ENCODE assay signal across 8 cellular contexts in the genomic region with DNA sequence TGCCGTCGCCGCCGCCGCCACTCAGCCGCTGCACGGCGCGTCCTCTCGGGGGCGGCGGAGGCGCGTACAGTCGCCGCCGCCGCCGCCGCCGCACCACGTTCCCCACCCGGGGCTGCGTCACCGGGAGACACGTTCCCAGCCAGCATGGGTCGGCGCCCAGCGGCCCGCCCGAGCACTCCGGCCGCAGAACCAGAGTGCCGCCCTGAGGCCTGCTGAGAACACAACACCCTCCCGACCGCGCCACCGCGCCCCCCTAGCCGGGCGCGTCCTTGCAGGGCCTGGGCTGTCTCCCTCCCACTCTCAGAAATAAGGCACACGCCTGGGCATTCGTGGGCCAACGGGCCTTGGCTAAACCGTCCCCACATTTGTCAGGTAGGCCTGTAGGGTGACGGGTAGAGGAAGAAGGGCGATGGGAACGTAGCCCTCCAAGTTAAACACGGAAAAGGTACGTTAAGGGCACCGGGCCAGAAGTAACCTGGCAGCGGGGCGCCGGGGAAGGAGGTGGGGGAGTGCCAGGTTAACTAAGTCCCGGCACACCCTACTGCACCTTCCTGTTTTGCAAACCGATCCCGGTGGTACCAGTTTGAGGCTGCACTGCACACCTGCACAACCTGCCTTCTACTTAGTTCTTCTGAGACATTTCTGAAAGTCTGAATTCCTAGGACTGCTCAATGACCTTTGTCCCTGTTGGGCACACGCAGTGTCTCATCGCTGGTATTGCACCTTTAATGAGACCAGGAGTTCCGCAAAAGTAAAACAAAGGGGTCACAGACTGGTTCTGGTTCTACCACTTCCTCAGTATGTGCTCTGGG. TPM values are rescaled to one million over a fixed set of nuclear protein-coding genes. Genes with fewer than 3 reads are reported as not detected.
DNase-seq lines count a peak whose midpoint lies in the region; FAIRE-seq and TF ChIP-seq lines count a peak whose summit lies in the region.

MAP4K5 (minus strand) TSS at position 68 of the 812 bp plus-strand sequence. CDS start 520 bp downstream, outside the sequence.

- H3K27ac ChIP-seq in stomach: peak within 1 kb of the TSS; percentile 95 to 99 (median 97)

- H2AFZ ChIP-seq in Loucy (ENCODE audit: low read length): peak within 1 kb of the TSS; percentile 99

- peak; percentile 90 for DNase-seq in H7
- DNase-seq in SHP77 (lab: John Stamatoyannopoulos, UW): peak; percentile 87 to 93
- DNase-seq in activated gamma-delta T cell (lab: John Stamatoyannopoulos, UW): peak; percentile 86
- DNase-seq in fibroblast of villous mesenchyme (ENCODE audit: low read depth): peak; percentile 91
- DNase-seq in neural crest cell (ENCODE audit: low read depth, low spot score): peak; percentile 89
- DNase-seq in stomach: peak; percentile 93

- WGBS in stomach, 5 donors: 0 to 3% (median 1%) methylated on average over 7 to 61 of the region's 61 CpGs

- no peaks in the 10 kb centered on the region for H3F3A ChIP-seq in Loucy (ENCODE audit: low read depth)

- peak within 1 kb of the TSS; percentile 93 for H3K9ac ChIP-seq in Loucy (ENCODE audit: low read depth, low read length, poor library complexity, severe bottlenecking)

- H3K9me2 ChIP-seq in Loucy (replicated peaks; ENCODE audit: low read depth, low read length): no peaks in the 10 kb centered on the region

- no peaks in the 10 kb centered on the region for H3K27me3 Mint-ChIP-seq in neural crest cell (ENCODE audit: low read depth)

- H3K4me3 Mint-ChIP-seq in neural crest cell: peak within 1 kb of the TSS; percentile 95

- peaks cover 50% of the 10 kb centered on the region for H3K4me1 Mint-ChIP-seq in neural crest cell

- TF ChIP-seq CTCF in Loucy (conservative IDR thresholded peaks at IDR 0.05; ENCODE audit: low read length): peak; percentile 82
- peak; percentile 91 for TF ChIP-seq CTCF in fibroblast of villous mesenchyme (IDR thresholded peaks at IDR 0.05; ENCODE audit: insufficient read depth, low read depth, low read length)
- peak; percentile 88 for TF ChIP-seq CTCF in neural crest cell (conservative IDR thresholded peaks at IDR 0.05)
- peak in 5 of 7 experiments; percentile 82 to 97 (median 91) for TF ChIP-seq CTCF in stomach (IDR thresholded peaks at IDR 0.05)

- intact Hi-C loops in stomach (cut with DNase I; ENCODE audit: low total_unique reads): loop anchor here (5.0 kb wide), 1 partner anchor 220 kb away; the partner anchor contains the start of genes DMAC2L and L2HGDH

- H4K20me1 ChIP-seq in Loucy (ENCODE audit: insufficient read depth, low read length, poor library complexity, severe bottlenecking): peaks cover 41% of the 10 kb centered on the region

- peak; percentile 3 for FAIRE-seq in G401.6 (lab: Jason Lieb, UNC)

- peaks cover 3% of the 10 kb centered on the region for H3K36me3 Mint-ChIP-seq in neural crest cell (ENCODE audit: low read depth)

- peaks cover 45% of the 10 kb centered on the region for H3K79me2 ChIP-seq in Loucy (ENCODE audit: insufficient read depth, low read length)

- H3K9me3 ChIP-seq in Loucy (ENCODE audit: insufficient read depth, low read depth, low read length) (no peaks in the 10 kb centered on the region), stomach (no peaks in the 10 kb centered on the region)

- no peaks in the 10 kb centered on the region for H3K36me3 ChIP-seq in H7 (replicated peaks; ENCODE audit: control insufficient read depth, insufficient read depth, low read length)
- no peaks in the 10 kb centered on the region for H3K36me3 ChIP-seq in Loucy (ENCODE audit: insufficient read depth, low read length)
- H3K36me3 ChIP-seq in stomach: no peaks in the 10 kb centered on the region

- H3K4me3 ChIP-seq in H7 (ENCODE audit: insufficient read depth, low read depth, low read length) (peak within 1 kb of the TSS; percentile 82), Loucy (ENCODE audit: low read length, poor library complexity, severe bottlenecking) (peak within 1 kb of the TSS; percentile 83), fibroblast of villous mesenchyme (ENCODE audit: low read depth, low read length) (peak within 1 kb of the TSS; percentile 84), stomach (peak within 1 kb of the TSS; percentile 78 to 89 (median 84))

- H3K27ac Mint-ChIP-seq in neural crest cell (ENCODE audit: unreplicated experiment): peak within 1 kb of the TSS; percentile 98

- peak within 1 kb of the TSS; percentile 99 for H3K4me2 ChIP-seq in Loucy (ENCODE audit: low read depth, low read length, poor library complexity, severe bottlenecking)

- H3K4me1 ChIP-seq in Loucy (ENCODE audit: insufficient read depth, low read length, poor library complexity, severe bottlenecking) (peaks cover 45% of the 10 kb centered on the region), stomach (peaks cover 15 to 50% (median 35%) of the 10 kb centered on the region in 4 donors)

- peaks cover 4% of the 10 kb centered on the region for H3K9me3 Mint-ChIP-seq in neural crest cell

- no peak for TF ChIP-seq POLR2A in stomach (IDR thresholded peaks at IDR 0.05)

- TF ChIP-seq EP300 in stomach (IDR thresholded peaks at IDR 0.05): no peak

- H3K27me3 ChIP-seq in H7 (ENCODE audit: control insufficient read depth, insufficient read depth, low read length) (no peaks in the 10 kb centered on the region), Loucy (ENCODE audit: insufficient read depth, low read length, poor library complexity, severe bottlenecking) (no peaks in the 10 kb centered on the region), stomach (no peaks in the 10 kb centered on the region)

RNA-seq across cellular contexts. Expression of gene MAP4K5, which starts in this region (rescaled TPM):
- 17.2 and 27.4 TPM in 2 replicates for total RNA-seq in H7 (2014; rRNA removed; shearing (Covaris generic))
- total RNA-seq in fibroblast of villous mesenchyme (94.4 and 109 TPM in 2 replicates), neural crest cell (67.9 and 69.9 TPM in 2 replicates), stomach (100 to 1,000 TPM in 4 of 5 donors, 1 to 10 TPM in 1; 6.4 to 297 (median 179) TPM)
- polyA plus RNA-seq in stomach: 10 to 100 TPM; 12.3 to 20.3 (median 12.8) TPM

Comparison
In these comparisons a context has a peak if more than half of its experiments do, and no peak if none do; other contexts are left out.
1. Peak in every context shown above with its lines: DNase-seq, H3K4me3 ChIP-seq and H3K27ac ChIP-seq.